Comparison of ENCODE assay signal across 14 cellular contexts in genomic region chr4:159169903-159170302, GRCh38.
DNase-seq lines count a peak whose midpoint lies in the region; ATAC-seq and TF ChIP-seq lines count a peak whose summit lies in the region.
"Had no signal": no experiment of that assay in that cellular context is flagged by ENCODE, and none has a peak within 500 bp of the region (broad histone marks: within the 10 kb centered on the region; RNA-seq: fewer than 3 reads in every experiment).

No MANE protein-coding gene starts in this region.

- DNase-seq in OCI-M2 (lab: John Stamatoyannopoulos, UW; ENCODE audit: unreplicated experiment): no peak
- no peak for DNase-seq in NOMO-1 treated with DMSO at 0.1 percent for 48 hours (lab: John Stamatoyannopoulos, UW; ENCODE audit: unreplicated experiment)
- DNase-seq in BE2C: no peak
- DNase-seq in tibial nerve (ENCODE audit: low spot score in 2 of 2): no peak
- DNase-seq: colonic mucosa, IMR-90, NCI-H1436, NCI-H524 treated with DMSO at 0.1 percent for 48 hours, small intestine, tibial artery had no signal

- ATAC-seq in GM19351 (IDR thresholded peaks at IDR 0.05; ENCODE audit: unreplicated experiment): peak; percentile 77
- peak; percentile 55 for ATAC-seq in HG02571 (IDR thresholded peaks at IDR 0.05; ENCODE audit: unreplicated experiment)
- peak; percentile 53 for ATAC-seq in HG03139 (IDR thresholded peaks at IDR 0.05; ENCODE audit: unreplicated experiment)

- no peaks in the 10 kb centered on the region; the same call in 1 of the 2 replicates for H3K4me1 ChIP-seq in BE2C
- H3K4me1 ChIP-seq in tibial nerve: peaks cover 0 to 53% (median 3%) of the 10 kb centered on the region in 4 donors

- TF ChIP-seq EP300 in tibial nerve (IDR thresholded peaks at IDR 0.05): no peak

- H3K4me3 ChIP-seq in BE2C (ENCODE audit: low read depth, low read length) (no peak overlapping the region), tibial nerve (no peak overlapping the region)
- H3K4me3 ChIP-seq: colonic mucosa, HAP-1, tibial artery had no signal

- no peak for TF ChIP-seq CTCF in BE2C (IDR thresholded peaks at IDR 0.05; ENCODE audit: low read depth, low read length)
- no peak for TF ChIP-seq CTCF in tibial nerve (IDR thresholded peaks at IDR 0.05)

- H3K27me3 ChIP-seq in BE2C (no peaks in the 10 kb centered on the region), tibial nerve (no peaks in the 10 kb centered on the region)
- H3K27me3 ChIP-seq: colonic mucosa, tibial artery had no signal

- H3K36me3 ChIP-seq in BE2C (no peaks in the 10 kb centered on the region), tibial nerve (no peaks in the 10 kb centered on the region)
- H3K36me3 ChIP-seq: colonic mucosa, HAP-1, tibial artery had no signal

- no peak overlapping the region for H3K27ac ChIP-seq in tibial nerve
- H3K27ac ChIP-seq: colonic mucosa, tibial artery had no signal

- 90 to 98% methylated on average over 1 of the region's 1 CpG for WGBS in tibial nerve, 2 donors

- TF ChIP-seq POLR2A in tibial nerve (IDR thresholded peaks at IDR 0.05): no peak

- H3K9me3 ChIP-seq in BE2C: no peaks in the 10 kb centered on the region
- H3K9me3 ChIP-seq in tibial nerve: no peaks in the 10 kb centered on the region
- H3K9me3 ChIP-seq: colonic mucosa, HAP-1, tibial artery had no signal
